Comparison of ENCODE assay signal across 8 cellular contexts in genomic region chr3:148992027-148992634, GRCh38.
DNase-seq lines count a peak whose midpoint lies in the region; ATAC-seq and TF ChIP-seq lines count a peak whose summit lies in the region.

No MANE protein-coding gene starts in this region.

- peaks cover 11% of the 10 kb centered on the region for H3K27me3 ChIP-seq in HUES6 (ENCODE audit: control insufficient read depth, insufficient read depth, low read length)

- no peak overlapping the region for H3K27ac ChIP-seq in HUES6 (ENCODE audit: low read depth, low read length)

- H3K9me3 ChIP-seq in HUES6 (ENCODE audit: control insufficient read depth, insufficient read depth, low read depth, low read length): no peaks in the 10 kb centered on the region

- peak overlapping the region; percentile 77 for H3K9ac ChIP-seq in HUES6 (ENCODE audit: low read length)

- peak; percentile 25 for ATAC-seq in GM21576 (IDR thresholded peaks at IDR 0.05; ENCODE audit: unreplicated experiment)

- H3K4me3 ChIP-seq in HUES6 (ENCODE audit: low read depth, low read length): peak overlapping the region; percentile 81
- H3K4me3 ChIP-seq in WI38 (ENCODE audit: low read depth, low read length): peak overlapping the region; percentile 84

- peaks cover 18% of the 10 kb centered on the region for H3K36me3 ChIP-seq in HUES6 (ENCODE audit: control insufficient read depth, insufficient read depth, low read length)

- DNase-seq in NCI-H1417 (lab: John Stamatoyannopoulos, UW) (peak; percentile 6 to 79 (median 66)), NCI-H1417 treated with DMSO at 0.1 percent for 48 hours (lab: John Stamatoyannopoulos, UW) (no peak), ecto neural progenitor cell (ENCODE audit: low spot score) (peak; percentile 67), medulla oblongata (ENCODE audit: extremely low spot score) (peak; percentile 35), stromal cell of bone marrow (ENCODE audit: low read depth) (peak; percentile 18)

- no peak for TF ChIP-seq CTCF in WI38 (IDR thresholded peaks at IDR 0.05; ENCODE audit: low read depth, low read length)

- H3K4me1 ChIP-seq in HUES6 (ENCODE audit: control insufficient read depth, insufficient read depth, low read length): peaks cover 17% of the 10 kb centered on the region
